ENCODE assay signal across 9 cellular contexts in genomic region chr20:60851826-60852704, GRCh38.
DNase-seq lines count a peak whose midpoint lies in the region; ATAC-seq, FAIRE-seq and TF ChIP-seq lines count a peak whose summit lies in the region.
"Had no signal": no experiment of that assay in that cellular context is flagged by ENCODE, and none has a peak within 500 bp of the region (broad histone marks: within the 10 kb centered on the region; RNA-seq: fewer than 3 reads in every experiment).

No MANE protein-coding gene starts in this region.

- no peak for TF ChIP-seq POLR2A in prostate gland (IDR thresholded peaks at IDR 0.05)

- WGBS in SK-N-SH (ENCODE audit: low lambda C conversion rate), result 14% methylated on average over 9 of the region's 9 CpGs
- 23 to 41% methylated on average over 6 to 8 of the region's 9 CpGs for WGBS in endodermal cell (ENCODE audit: insufficient coverage in 1 of 2, insufficient read length in 1 of 2), 2 experiments
- WGBS in prostate gland, result 37% methylated on average over 9 of the region's 9 CpGs

- TF ChIP-seq RAD21 in SK-N-SH (IDR thresholded peaks at IDR 0.05; ENCODE audit: low read length), result peak; percentile 52

- no peak overlapping the region for H3K27ac ChIP-seq in SK-N-SH (ENCODE audit: low read depth in 2 of 2, low read length in 1 of 2)
- H3K27ac ChIP-seq in endodermal cell (ENCODE audit: low read depth, low read length), result no peak overlapping the region
- no peak overlapping the region for H3K27ac ChIP-seq in prostate gland

- H3K36me3 ChIP-seq in SK-N-SH (replicated peaks in 1 of 2; ENCODE audit: control insufficient read depth in 1 of 2, insufficient read depth in 2 of 2, low read length in 1 of 2), result no peaks in the 10 kb centered on the region
- H3K36me3 ChIP-seq in endodermal cell (ENCODE audit: control insufficient read depth, insufficient read depth, low read length), result no peaks in the 10 kb centered on the region
- H3K36me3 ChIP-seq in prostate gland, result no peaks in the 10 kb centered on the region

- H3K9me3 ChIP-seq in SK-N-SH (no peaks in the 10 kb centered on the region), endodermal cell (ENCODE audit: control insufficient read depth, low read length) (no peaks in the 10 kb centered on the region), prostate gland (no peaks in the 10 kb centered on the region)

- no peaks in the 10 kb centered on the region for H3K79me2 ChIP-seq in SK-N-SH (ENCODE audit: insufficient read depth)

- H3K9ac ChIP-seq in SK-N-SH (no peak overlapping the region), endodermal cell (ENCODE audit: extremely low read depth, low read length, poor library complexity, severe bottlenecking) (no peak overlapping the region)

- intact Hi-C loops in prostate gland (cut with DNase I), result no loop called here

- TF ChIP-seq CTCF in SK-N-SH (IDR thresholded peaks at IDR 0.05) (no peak), endodermal cell (conservative IDR thresholded peaks at IDR 0.05) (peak; percentile 85), prostate gland (IDR thresholded peaks at IDR 0.05) (peak in 3 of 4 experiments; percentile 17 to 28 (median 19))

- H3K27ac Mint-ChIP-seq in endodermal cell, result no peak overlapping the region

- no peak for TF ChIP-seq EP300 in SK-N-SH (IDR thresholded peaks at IDR 0.05; ENCODE audit: borderline replicate concordance in 1 of 2, low read depth in 1 of 2, low read length in 1 of 2)

- no peaks in the 10 kb centered on the region for H4K20me1 ChIP-seq in SK-N-SH (ENCODE audit: insufficient read depth)

- H3K27me3 ChIP-seq in SK-N-SH (ENCODE audit: insufficient read depth) (no peaks in the 10 kb centered on the region), endodermal cell (ENCODE audit: control insufficient read depth, insufficient read depth, low read length, poor library complexity, severe bottlenecking) (no peaks in the 10 kb centered on the region), prostate gland (replicated peaks; ENCODE audit: insufficient read depth) (peaks cover 3% of the 10 kb centered on the region)

- POLR2A ChIA-PET in SK-N-SH (lab: Yijun Ruan, JAX), result no interaction called here

- DNase-seq in SK-N-SH, result peak; percentile 28
- DNase-seq in NCI-H2196 treated with DMSO at 0.1 percent for 48 hours (lab: John Stamatoyannopoulos, UW; ENCODE audit: unreplicated experiment), result peak; percentile 3
- peak; percentile 86 for DNase-seq in endodermal cell
- DNase-seq in prostate gland (ENCODE audit: low spot score), result no peak
- no peak for DNase-seq in anterior cingulate cortex (lab: John Stamatoyannopoulos, UW)
- no peak for DNase-seq in GM19239 (ENCODE audit: insufficient read length, low spot score)
- no peak for DNase-seq in SKM-1 treated with dmso at 0.1 percent for 144 hours (lab: John Stamatoyannopoulos, UW; ENCODE audit: unreplicated experiment)

- no peaks in the 10 kb centered on the region for H3K9me2 ChIP-seq in SK-N-SH

- no peak for ATAC-seq in SK-N-SH treated with all-trans-retinoic acid at 6 μM for 48 hours

- no peaks in the 10 kb centered on the region for H3K36me3 Mint-ChIP-seq in endodermal cell (ENCODE audit: low read depth)

- CTCF ChIA-PET in SK-N-SH (lab: Yijun Ruan, JAX), result interaction anchor here (0.6 to 1.7 kb wide), 8 partner anchors 8 to 794 kb away, joined by 3 to 7 read pairs (median 3); no protein-coding TSS in a partner anchor

- no peak overlapping the region for H2AFZ ChIP-seq in SK-N-SH (ENCODE audit: low read depth)

- H3K4me3 Mint-ChIP-seq in endodermal cell, result no peak overlapping the region

- H3K27me3 Mint-ChIP-seq in endodermal cell (ENCODE audit: insufficient read depth), result peaks cover 7% of the 10 kb centered on the region

- no peaks in the 10 kb centered on the region for H3F3A ChIP-seq in SK-N-SH (replicated peaks; ENCODE audit: insufficient read depth)

- H3K4me1 Mint-ChIP-seq in endodermal cell, result no peaks in the 10 kb centered on the region

- H3K4me2 ChIP-seq in SK-N-SH, result no peak overlapping the region

- H3K4me3 ChIP-seq in SK-N-SH (ENCODE audit: low read depth in 2 of 2, low read length in 1 of 2), result peak overlapping the region in 1 of 2 experiments; percentile 41; a peak in 1 of 4 replicates
- H3K4me3 ChIP-seq in endodermal cell (ENCODE audit: low read length), result no peak overlapping the region
- H3K4me3 ChIP-seq in prostate gland, result no peak overlapping the region

- FAIRE-seq in GM19239 (lab: Jason Lieb, UNC), result no peak
- FAIRE-seq: TTC549 had no signal

- H3K4me1 ChIP-seq in SK-N-SH (ENCODE audit: control insufficient read depth in 1 of 2, insufficient read depth in 2 of 2, low read depth in 1 of 2, low read length in 1 of 2) (no peaks in the 10 kb centered on the region), endodermal cell (ENCODE audit: control insufficient read depth, insufficient read depth, low read length) (no peaks in the 10 kb centered on the region), prostate gland (replicated peaks) (no peaks in the 10 kb centered on the region)

- H3K9me3 Mint-ChIP-seq in endodermal cell, result peaks cover 7% of the 10 kb centered on the region

TF ChIP-seq in SK-N-SH, 30 proteins besides CTCF, POLR2A, EP300 and RAD21:
- TF ChIP-seq REST (IDR thresholded peaks at IDR 0.05; ENCODE audit: low read depth, low read length) (no peak), MEF2A (IDR thresholded peaks at IDR 0.05; ENCODE audit: borderline replicate concordance, low read depth) (no peak)

TF ChIP-seq in SK-N-SH treated with all-trans-retinoic acid at 6 μM for 48 hours, 23 proteins besides CTCF, POLR2A, EP300 and RAD21:
- no peak for TF ChIP-seq CREB5 (CRISPR knock-in tag; IDR thresholded peaks at IDR 0.05; ENCODE audit: low read depth)

Comparison
In these comparisons a context has a peak if more than half of its experiments do, and no peak if none do; other contexts are left out.
1. DNase-seq: peak in SK-N-SH (single experiment), NCI-H2196 treated with DMSO at 0.1 percent for 48 hours (single experiment) and endodermal cell (single experiment); none in prostate gland (single experiment), anterior cingulate cortex (0 of 58), GM19239 (single experiment) and SKM-1 treated with dmso at 0.1 percent for 144 hours (single experiment).